ENCODE assay signal across 1 cellular context in genomic region chr7:102464577-102465280, GRCh38.
TF ChIP-seq lines count a peak whose summit lies in the region.

ALKBH4 (minus strand) TSS chr7:102464863; CDS start chr7:102464836, 27 bp downstream.
LRWD1 (plus strand) TSS chr7:102464984; CDS start chr7:102465081, 97 bp downstream.

TF ChIP-seq in K562, 482 proteins besides CTCF, POLR2A, EP300 and RAD21 (continued from another document and continues in another):
- TF ChIP-seq MXI1 (IDR thresholded peaks at IDR 0.05; ENCODE audit: low read depth, low read length) (peak; percentile 91), TFAP4 (CRISPR knock-in tag; IDR thresholded peaks at IDR 0.05; ENCODE audit: borderline replicate concordance) (peak; percentile 80), SIN3A (IDR thresholded peaks at IDR 0.05; ENCODE audit: borderline replicate concordance in 2 of 2, control insufficient read depth in 1 of 2, low read depth in 2 of 2, low read length in 2 of 2) (peak; percentile 94 to 99), ZNF217 (CRISPR knock-in tag; IDR thresholded peaks at IDR 0.05) (no peak), PTRF (tag; IDR thresholded peaks at IDR 0.05) (no peak), CTCFL (IDR thresholded peaks at IDR 0.05; ENCODE audit: borderline replicate concordance, insufficient read depth, low read depth, low read length, poor library complexity, severe bottlenecking) (peak; percentile 92), PPARD (CRISPR knock-in tag; IDR thresholded peaks at IDR 0.05) (no peak), CXXC5 (CRISPR knock-in tag; IDR thresholded peaks at IDR 0.05) (peak; percentile 97), ELF2 (CRISPR knock-in tag; IDR thresholded peaks at IDR 0.05) (peak; percentile 87), DPF2 (IDR thresholded peaks at IDR 0.05) (0 out of 2 replicates have a peak, but pooled peaks have one; percentile 47), ETV1 (tag; conservative IDR thresholded peaks at IDR 0.05; ENCODE audit: low read depth) (peak; percentile 86), ETV5 (CRISPR knock-in tag; IDR thresholded peaks at IDR 0.05; ENCODE audit: low read depth) (peak; percentile 100), GTF2F1 (IDR thresholded peaks at IDR 0.05; ENCODE audit: low read depth, low read length) (0 out of 2 replicates have a peak, but pooled peaks have one; percentile 23), BCOR (IDR thresholded peaks at IDR 0.05) (peak; percentile 95), ZNF165 (CRISPR knock-in tag; IDR thresholded peaks at IDR 0.05; ENCODE audit: borderline replicate concordance) (0 out of 2 replicates have a peak, but pooled peaks have one; percentile 8), STAT5B (CRISPR knock-in tag; IDR thresholded peaks at IDR 0.05) (no peak), CC2D1A (IDR thresholded peaks at IDR 0.05) (0 out of 2 replicates have a peak, but pooled peaks have one; percentile 5), RHOXF2B (CRISPR knock-in tag; conservative IDR thresholded peaks at IDR 0.05) (0 out of 2 replicates have a peak, but pooled peaks have one; percentile 64), HNRNPUL1 (IDR thresholded peaks at IDR 0.05; ENCODE audit: low read length) (no peak), KLF13 (tag; IDR thresholded peaks at IDR 0.05; ENCODE audit: borderline replicate concordance, low read depth) (peak; percentile 90; the same call in 1 of the 2 replicates), ZNF445 (CRISPR knock-in tag; IDR thresholded peaks at IDR 0.05; ENCODE audit: low read depth) (no peak), PURB (CRISPR knock-in tag; IDR thresholded peaks at IDR 0.05; ENCODE audit: low read depth) (no peak), TFE3 (CRISPR knock-in tag; IDR thresholded peaks at IDR 0.05) (no peak), ZFPM2 (CRISPR knock-in tag; IDR thresholded peaks at IDR 0.05) (0 out of 2 replicates have a peak, but pooled peaks have one; percentile 35), ZNF197 (CRISPR knock-in tag; IDR thresholded peaks at IDR 0.05; ENCODE audit: low read depth) (no peak), YBX1 (IDR thresholded peaks at IDR 0.05) (no peak), ZBED1 (IDR thresholded peaks at IDR 0.05) (peak; percentile 49; the same call in 1 of the 2 replicates), ATF2 (CRISPR knock-in tag; IDR thresholded peaks at IDR 0.05) (no peak), ZMIZ1 (IDR thresholded peaks at IDR 0.05; ENCODE audit: low read depth in 2 of 2, low read length in 2 of 2) (no peak), ZBTB34 (CRISPR knock-in tag; IDR thresholded peaks at IDR 0.05) (no peak), SRF (CRISPR knock-in tag; IDR thresholded peaks at IDR 0.05) (no peak), NKRF (IDR thresholded peaks at IDR 0.05; ENCODE audit: borderline replicate concordance) (peak; percentile 57; the same call in 1 of the 2 replicates), ZNF133 (CRISPR knock-in tag; IDR thresholded peaks at IDR 0.05) (0 out of 2 replicates have a peak, but pooled peaks have one; percentile 28), MIER1 (IDR thresholded peaks at IDR 0.05; ENCODE audit: low read depth) (no peak; the same call in 1 of the 2 replicates), RNF2 (IDR thresholded peaks at IDR 0.05) (peak; percentile 72; the same call in 1 of the 2 replicates), DLX4 (CRISPR knock-in tag; IDR thresholded peaks at IDR 0.05) (no peak), GABPA (tag; conservative IDR thresholded peaks at IDR 0.05; ENCODE audit: low read depth) (peak; percentile 98), FOS (IDR thresholded peaks at IDR 0.05; ENCODE audit: extremely low read depth, insufficient read length) (no peak), ZSCAN29 (IDR thresholded peaks at IDR 0.05) (no peak), NRF1 (conservative IDR thresholded peaks at IDR 0.05 in 1 of 2, IDR thresholded peaks at IDR 0.05 in 1 of 2) (peak; percentile 97), E2F3 (CRISPR knock-in tag; IDR thresholded peaks at IDR 0.05) (0 out of 2 replicates have a peak, but pooled peaks have one; percentile 6), ZNF395 (CRISPR knock-in tag; IDR thresholded peaks at IDR 0.05) (peak; percentile 91), KDM2B (CRISPR knock-in tag; IDR thresholded peaks at IDR 0.05) (peak; percentile 71), NR2C2 (CRISPR knock-in tag; IDR thresholded peaks at IDR 0.05) (peak; percentile 81), NR2C2 (tag; IDR thresholded peaks at IDR 0.05) (peak; percentile 89), FIP1L1 (IDR thresholded peaks at IDR 0.05; ENCODE audit: low read depth, low read length, poor library complexity, severe bottlenecking) (peak; percentile 57), GTF2B (IDR thresholded peaks at IDR 0.05; ENCODE audit: extremely low read depth, insufficient read length) (no peak), HNRNPL (IDR thresholded peaks at IDR 0.05; ENCODE audit: low read depth, low read length) (peak; percentile 92), ZNF639 (CRISPR knock-in tag; conservative IDR thresholded peaks at IDR 0.05 in 1 of 2, IDR thresholded peaks at IDR 0.05 in 1 of 2) (peak in 1 of 2 experiments; percentile 62; a peak in 1 of 4 replicates)
